1 cellular context compared by ENCODE assay signal in genomic region chr12:57846577-57847319, GRCh38.
TF ChIP-seq lines count a peak whose summit lies in the region.

CTDSP2 (minus strand) TSS chr12:57846729; CDS start chr12:57846435, 294 bp downstream.

TF ChIP-seq in SK-N-SH, 30 proteins besides CTCF, POLR2A, EP300 and RAD21 (continued from another document):
- no peak for TF ChIP-seq USF2 (IDR thresholded peaks at IDR 0.05; ENCODE audit: borderline replicate concordance, low read depth, low read length)
- 0 out of 2 replicates have a peak, but pooled peaks have one; percentile 46 for TF ChIP-seq ELF1 (IDR thresholded peaks at IDR 0.05)
- TF ChIP-seq NRF1 (IDR thresholded peaks at IDR 0.05; ENCODE audit: low read depth, low read length) = 0 out of 2 replicates have a peak, but pooled peaks have one; percentile 10
- no peak for TF ChIP-seq ZBTB33 (IDR thresholded peaks at IDR 0.05; ENCODE audit: borderline replicate concordance, low read depth)
- TF ChIP-seq CHD2 (IDR thresholded peaks at IDR 0.05; ENCODE audit: low read length, partially characterized antibody) = peak; percentile 51
- TF ChIP-seq MAX (IDR thresholded peaks at IDR 0.05; ENCODE audit: low read depth) = peak; percentile 75
- TF ChIP-seq PBX3 (IDR thresholded peaks at IDR 0.05) = peak; percentile 9; the same call in 1 of the 2 replicates
- 0 out of 2 replicates have a peak, but pooled peaks have one; percentile 33 for TF ChIP-seq FOXJ3 (CRISPR knock-in tag; IDR thresholded peaks at IDR 0.05)
- peak; percentile 66; the same call in 1 of the 2 replicates for TF ChIP-seq YY1 (IDR thresholded peaks at IDR 0.05; ENCODE audit: low read depth)
- TF ChIP-seq REST (IDR thresholded peaks at IDR 0.05; ENCODE audit: low read depth, low read length) = 0 out of 2 replicates have a peak, but pooled peaks have one; percentile 58
- no peak for TF ChIP-seq FOSL2 (IDR thresholded peaks at IDR 0.05; ENCODE audit: borderline replicate concordance, low read depth)
- TF ChIP-seq FOXM1 (IDR thresholded peaks at IDR 0.05; ENCODE audit: low read depth) = peak; percentile 45; the same call in 1 of the 2 replicates
- TF ChIP-seq IRF3 (IDR thresholded peaks at IDR 0.05; ENCODE audit: low read depth, low read length) = no peak
- TF ChIP-seq POLR2AphosphoS5 (IDR thresholded peaks at IDR 0.05; ENCODE audit: low read depth, low read length) = peak; percentile 93
- peak; percentile 76; the same call in 1 of the 2 replicates for TF ChIP-seq SIN3A (IDR thresholded peaks at IDR 0.05; ENCODE audit: borderline replicate concordance, low read depth, low read length)
- TF ChIP-seq TCF12 (IDR thresholded peaks at IDR 0.05) = peak; percentile 19; the same call in 1 of the 2 replicates
- no peak for TF ChIP-seq TEAD4 (IDR thresholded peaks at IDR 0.05; ENCODE audit: borderline replicate concordance, insufficient read depth)
- TF ChIP-seq USF1 (IDR thresholded peaks at IDR 0.05; ENCODE audit: borderline replicate concordance, low read depth) = no peak; the same call in 1 of the 2 replicates
- TF ChIP-seq TAF1 (IDR thresholded peaks at IDR 0.05; ENCODE audit: borderline replicate concordance, low read depth, low read length) = peak; percentile 79
- no peak for TF ChIP-seq RFX5 (IDR thresholded peaks at IDR 0.05; ENCODE audit: low read length)
- TF ChIP-seq NFIC (IDR thresholded peaks at IDR 0.05; ENCODE audit: borderline replicate concordance) = 0 out of 2 replicates have a peak, but pooled peaks have one; percentile 10
TF ChIP-seq in SK-N-SH: peak in this region for 15.
